In the genomic region with DNA sequence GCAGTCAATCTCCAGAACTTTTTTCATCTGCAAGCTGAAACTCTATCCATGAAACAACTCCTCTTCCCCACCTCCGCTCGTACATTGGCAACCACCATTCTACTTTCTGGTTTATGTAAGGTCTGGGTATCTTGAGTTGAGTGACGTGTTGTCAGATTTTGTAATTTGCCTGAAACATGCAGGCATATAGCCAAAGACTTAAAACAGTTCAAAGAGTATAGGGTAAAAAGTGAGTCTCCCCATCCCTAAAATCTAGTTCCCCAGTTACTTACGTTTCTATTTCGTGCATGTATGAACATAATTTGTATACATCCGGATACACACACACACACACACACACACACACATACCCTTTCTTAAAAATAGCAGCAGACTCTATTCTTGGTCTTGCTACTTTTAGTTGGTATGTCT, we compare ENCODE assay signal across 8 cellular contexts. TPM values are rescaled to one million over a fixed set of nuclear protein-coding genes. Genes with fewer than 3 reads are reported as not detected.
A peak's percentile ranks its signal among the peaks of the same experiment; 100 is the strongest.
DNase-seq lines count a peak whose midpoint lies in the region; ATAC-seq lines count a peak whose summit lies in the region.

No MANE protein-coding gene starts in this region.

- peak overlapping the region; percentile 99 for H3K4me3 Mint-ChIP-seq in activated CD4-positive, alpha-beta T cell treated with anti-CD3 and anti-CD28 coated beads, Interleukin-2, amount 10 ng/mL, durations not matched to agents 7 days and 5 days
- peak overlapping the region; percentile 100 for H3K4me3 Mint-ChIP-seq in effector memory CD8-positive, alpha-beta T cell
- peak overlapping the region; percentile 93 to 100 (median 99) for H3K4me3 Mint-ChIP-seq in naive thymus-derived CD8-positive, alpha-beta T cell

- H3K36me3 Mint-ChIP-seq in activated CD4-positive, alpha-beta T cell treated with anti-CD3 and anti-CD28 coated beads, Interleukin-2, amount 10 ng/mL, durations not matched to agents 7 days and 5 days (ENCODE audit: low read depth): peaks cover 10% of the 10 kb centered on the region
- peaks cover 7% of the 10 kb centered on the region for H3K36me3 Mint-ChIP-seq in effector memory CD8-positive, alpha-beta T cell (ENCODE audit: insufficient read depth)
- H3K36me3 Mint-ChIP-seq in naive thymus-derived CD8-positive, alpha-beta T cell: peaks cover 0 to 5% (median 2%) of the 10 kb centered on the region in 3 donors

- H3K27ac Mint-ChIP-seq in activated CD4-positive, alpha-beta T cell treated with anti-CD3 and anti-CD28 coated beads, Interleukin-2, amount 10 ng/mL, durations not matched to agents 7 days and 5 days: peak overlapping the region; percentile 99
- peak overlapping the region; percentile 97 to 99 for H3K27ac Mint-ChIP-seq in effector memory CD8-positive, alpha-beta T cell
- peak overlapping the region; percentile 88 to 98 (median 97) for H3K27ac Mint-ChIP-seq in naive thymus-derived CD8-positive, alpha-beta T cell

- CTCF ChIA-PET in activated CD4-positive, alpha-beta T cell treated with anti-CD3 and anti-CD28 coated beads, Interleukin-2, amount 10 ng/mL, durations not matched to agents 7 days and 5 days (lab: Charles Lee): interaction anchor here (0.7 kb wide), 1 partner anchor 339 kb away, joined by 3 read pairs; no protein-coding TSS in a partner anchor

- ATAC-seq in effector memory CD8-positive, alpha-beta T cell (replicated peaks): no peak
- ATAC-seq in naive thymus-derived CD8-positive, alpha-beta T cell: no peak
- ATAC-seq in HG02885 (IDR thresholded peaks at IDR 0.05; ENCODE audit: poor library complexity, unreplicated experiment) (no peak), GM19035 (IDR thresholded peaks at IDR 0.05; ENCODE audit: unreplicated experiment) (no peak)

- H3K4me1 Mint-ChIP-seq in activated CD4-positive, alpha-beta T cell treated with anti-CD3 and anti-CD28 coated beads, Interleukin-2, amount 10 ng/mL, durations not matched to agents 7 days and 5 days: peaks cover 53% of the 10 kb centered on the region
- H3K4me1 Mint-ChIP-seq in effector memory CD8-positive, alpha-beta T cell (ENCODE audit: low read depth in 2 of 2): peaks cover 38 to 45% of the 10 kb centered on the region in 2 donors
- H3K4me1 Mint-ChIP-seq in naive thymus-derived CD8-positive, alpha-beta T cell: peaks cover 23 to 72% (median 59%) of the 10 kb centered on the region in 4 donors

- POLR2A ChIA-PET in activated CD4-positive, alpha-beta T cell treated with anti-CD3 and anti-CD28 coated beads, Interleukin-2, amount 10 ng/mL, durations not matched to agents 7 days and 5 days (lab: Charles Lee): no interaction called here
- POLR2A ChIA-PET in naive thymus-derived CD8-positive, alpha-beta T cell (lab: Charles Lee): interaction anchor here (0.7 to 2.5 kb wide), 9 partner anchors 19 to 467 kb away, joined by 3 to 23 read pairs (median 5); partner anchors contain the start of genes INIP, KIAA1958, PTBP3 and SNX30

- H3K9me3 Mint-ChIP-seq in activated CD4-positive, alpha-beta T cell treated with anti-CD3 and anti-CD28 coated beads, Interleukin-2, amount 10 ng/mL, durations not matched to agents 7 days and 5 days: no peaks in the 10 kb centered on the region
- no peaks in the 10 kb centered on the region for H3K9me3 Mint-ChIP-seq in effector memory CD8-positive, alpha-beta T cell
- H3K9me3 Mint-ChIP-seq in naive thymus-derived CD8-positive, alpha-beta T cell: peaks cover 0 to 2% (median 0%) of the 10 kb centered on the region in 9 donors

- DNase-seq in activated CD4-positive, alpha-beta T cell treated with anti-CD3 and anti-CD28 coated beads, Interleukin-2, amount 10 ng/mL, durations not matched to agents 7 days and 5 days: no peak
- DNase-seq in activated CD4-positive, alpha-beta T cell treated with anti-CD3 and anti-CD28 coated beads, Interleukin-2, amount 50 U/mL, for 1 hour: no peak
- DNase-seq in RPMI7951 (ENCODE audit: low read depth) (peak; percentile 26), T-helper 9 cell (no peak)
- DNase-seq in effector memory CD8-positive, alpha-beta T cell: no peak
- peak in 4 of 10 donors; percentile 5 to 31 (median 23) for DNase-seq in naive thymus-derived CD8-positive, alpha-beta T cell

- H3K27me3 Mint-ChIP-seq in activated CD4-positive, alpha-beta T cell treated with anti-CD3 and anti-CD28 coated beads, Interleukin-2, amount 10 ng/mL, durations not matched to agents 7 days and 5 days: no peaks in the 10 kb centered on the region
- H3K27me3 Mint-ChIP-seq in effector memory CD8-positive, alpha-beta T cell: no peaks in the 10 kb centered on the region
- no peaks in the 10 kb centered on the region for H3K27me3 Mint-ChIP-seq in naive thymus-derived CD8-positive, alpha-beta T cell

RNA-seq across cellular contexts. Expression of gene HSDL2, which starts 0.9 kb away (rescaled TPM):
- 10 to 100 TPM; 18.4 to 24.1 TPM for total RNA-seq in activated CD4-positive, alpha-beta T cell treated with anti-CD3 and anti-CD28 coated beads, Interleukin-2, amount 10 ng/mL, durations not matched to agents 7 days and 5 days
- total RNA-seq in RPMI7951 (2014; rRNA removed; shearing (Covaris generic)): 30.2 and 40.0 TPM in 2 replicates
- 10 to 100 TPM; 13.2 to 17.2 TPM for total RNA-seq in naive thymus-derived CD8-positive, alpha-beta T cell
- 10 to 100 TPM; 15.5 to 25.0 (median 19.6) TPM for polyA plus RNA-seq in naive thymus-derived CD8-positive, alpha-beta T cell

RNA-seq across cellular contexts. Expression of gene PTBP3, which starts 47.4 kb away (rescaled TPM):
- 100 to 1,000 TPM; 147 to 231 TPM for total RNA-seq in activated CD4-positive, alpha-beta T cell treated with anti-CD3 and anti-CD28 coated beads, Interleukin-2, amount 10 ng/mL, durations not matched to agents 7 days and 5 days
- total RNA-seq in RPMI7951 (2014; rRNA removed; shearing (Covaris generic)): 21.4 and 36.4 TPM in 2 replicates
- total RNA-seq in naive thymus-derived CD8-positive, alpha-beta T cell: 100 to 1,000 TPM; 120 to 123 TPM
- polyA plus RNA-seq in naive thymus-derived CD8-positive, alpha-beta T cell: 10 to 100 TPM; 32.1 to 51.0 (median 35.9) TPM
